17 cellular contexts compared by ENCODE assay signal in the genomic region with DNA sequence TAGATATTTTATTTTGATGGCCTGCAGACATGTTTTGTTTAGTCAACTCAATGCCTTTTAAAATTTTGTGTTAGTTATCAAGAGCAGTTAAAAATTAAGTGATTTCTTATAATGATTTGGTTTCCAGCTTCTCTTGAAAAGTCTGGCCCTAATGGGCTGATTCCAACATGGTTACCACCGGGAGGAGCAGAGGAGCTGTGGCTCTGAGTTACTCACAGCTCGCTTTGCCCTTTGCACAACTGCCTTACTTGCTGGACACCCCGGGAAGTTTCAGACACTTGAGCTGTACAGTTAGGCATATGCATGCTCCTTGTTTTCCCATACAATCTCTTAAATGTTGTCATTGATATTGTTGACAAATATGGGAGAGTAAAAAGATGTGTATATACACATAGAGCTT.
DNase-seq lines count a peak whose midpoint lies in the region; ATAC-seq and TF ChIP-seq lines count a peak whose summit lies in the region.
"Had no signal": no experiment of that assay in that cellular context is flagged by ENCODE, and none has a peak within 500 bp of the region (broad histone marks: within the 10 kb centered on the region; RNA-seq: fewer than 3 reads in every experiment).

No MANE protein-coding gene starts in this region.

- H3K36me3 ChIP-seq in trophoblast cell (ENCODE audit: control insufficient read depth in 1 of 2, insufficient read depth in 2 of 2, low read length in 2 of 2) = no peaks in the 10 kb centered on the region

- no peak overlapping the region for H2BK20ac ChIP-seq in H9 (ENCODE audit: low read depth, low read length, poor library complexity, severe bottlenecking)

- peaks cover 4 to 5% of the 10 kb centered on the region in 2 experiments; a peak in 3 of 4 replicates for H3K4me1 Mint-ChIP-seq in H9
- no peaks in the 10 kb centered on the region for H3K4me1 Mint-ChIP-seq in stimulated activated memory B cell treated with anti-CD40 and anti-IgM and Interleukin-4, amounts not matched to agents 10 μg/mL and 1 μg/mL and 100 μg/mL, for 72 hours
- H3K4me1 Mint-ChIP-seq: B cell; CD4-positive, CD25-positive, alpha-beta regulatory T cell had no signal

- H3K27ac Mint-ChIP-seq in H9 = no peak overlapping the region
- H3K27ac Mint-ChIP-seq in stimulated activated memory B cell treated with anti-CD40 and anti-IgM and Interleukin-4, amounts not matched to agents 10 μg/mL and 1 μg/mL and 100 μg/mL, for 72 hours = no peak overlapping the region
- H3K27ac Mint-ChIP-seq: B cell; CD4-positive, CD25-positive, alpha-beta regulatory T cell had no signal

- H3K23me2 ChIP-seq in H9 (ENCODE audit: insufficient read length, low read depth, low read length, poor library complexity, severe bottlenecking) = no peaks in the 10 kb centered on the region

- H3K79me2 ChIP-seq in H9 (ENCODE audit: insufficient read depth, low read length) = no peaks in the 10 kb centered on the region
- H3K79me2 ChIP-seq in trophoblast cell (ENCODE audit: control insufficient read depth, insufficient read depth, low read length, poor library complexity) = no peaks in the 10 kb centered on the region

- no peak overlapping the region for H4K12ac ChIP-seq in trophoblast cell (ENCODE audit: low read depth, low read length)

- H3K14ac ChIP-seq in H9 (ENCODE audit: insufficient read depth, low read length) = no peak overlapping the region
- H3K14ac ChIP-seq in trophoblast cell (ENCODE audit: low read length) = no peak overlapping the region

- no peak overlapping the region for H3K4me3 ChIP-seq in choroid plexus epithelial cell (ENCODE audit: low read depth, low read length)
- H3K4me3 ChIP-seq in trophoblast cell (ENCODE audit: low read depth, low read length) = no peak overlapping the region

- H2BK5ac ChIP-seq in H9 (ENCODE audit: insufficient read length, low read length) (no peak overlapping the region), trophoblast cell (ENCODE audit: low read depth, low read length, poor library complexity) (no peak overlapping the region)

- no peak overlapping the region for H2AFZ ChIP-seq in H9 (ENCODE audit: low read length)
- H2AFZ ChIP-seq in trophoblast cell (ENCODE audit: insufficient read depth, low read length, poor library complexity) = no peak overlapping the region

- ATAC-seq in stimulated activated memory B cell treated with anti-CD40 and anti-IgM and Interleukin-4, amounts not matched to agents 10 μg/mL and 1 μg/mL and 100 μg/mL, for 72 hours = no peak

- H3K27me3 Mint-ChIP-seq in H9 (ENCODE audit: low read depth) = no peaks in the 10 kb centered on the region
- H3K27me3 Mint-ChIP-seq in stimulated activated memory B cell treated with anti-CD40 and anti-IgM and Interleukin-4, amounts not matched to agents 10 μg/mL and 1 μg/mL and 100 μg/mL, for 72 hours = no peaks in the 10 kb centered on the region
- H3K27me3 Mint-ChIP-seq: B cell had no signal

- H3K18ac ChIP-seq in H9 (ENCODE audit: insufficient read length, low read depth, low read length) (no peak overlapping the region), trophoblast cell (ENCODE audit: low read length) (no peak overlapping the region)

- no peak overlapping the region for H3T11ph ChIP-seq in H9 (ENCODE audit: low read length)

- TF ChIP-seq CTCF in H9 (conservative IDR thresholded peaks at IDR 0.05) (peak; percentile 35; the same call in 2 of the 3 replicates), choroid plexus epithelial cell (conservative IDR thresholded peaks at IDR 0.05; ENCODE audit: low read depth, low read length) (no peak)

- H2BK15ac ChIP-seq in H9 (ENCODE audit: low read depth, low read length) = no peak overlapping the region

- H4K91ac ChIP-seq in H9 (ENCODE audit: insufficient read length, low read depth, low read length) = no peak overlapping the region
- H4K91ac ChIP-seq in trophoblast cell (ENCODE audit: low read depth, low read length) = no peak overlapping the region

- H3K23ac ChIP-seq in H9 (ENCODE audit: insufficient read length, low read depth, low read length) (no peak overlapping the region), trophoblast cell (ENCODE audit: low read length) (no peak overlapping the region)

- no peak overlapping the region for H4K8ac ChIP-seq in H9 (replicated peaks; ENCODE audit: insufficient read length, low read depth, low read length)
- H4K8ac ChIP-seq in trophoblast cell (ENCODE audit: low read depth, low read length) = no peak overlapping the region

- no peak overlapping the region for H3K56ac ChIP-seq in H9 (ENCODE audit: insufficient read length, low read depth, low read length)

- no peaks in the 10 kb centered on the region for H3K9me3 ChIP-seq in H9 (ENCODE audit: control insufficient read depth, low read depth, low read length)
- H3K9me3 ChIP-seq in trophoblast cell (ENCODE audit: insufficient read depth, low read depth, low read length) = no peaks in the 10 kb centered on the region
- H3K9me3 ChIP-seq: Caco-2 had no signal

- H2BK120ac ChIP-seq in H9 (ENCODE audit: low read depth, low read length, poor library complexity, severe bottlenecking) (no peak overlapping the region), trophoblast cell (ENCODE audit: insufficient read depth, low read length, poor library complexity) (no peak overlapping the region)

- H2AK5ac ChIP-seq in H9 (ENCODE audit: insufficient read length, low read length) = no peak overlapping the region
- H2AK5ac ChIP-seq in trophoblast cell (ENCODE audit: low read length) = no peak overlapping the region

- H3K36me3 Mint-ChIP-seq in H9 (ENCODE audit: insufficient read depth in 1 of 3, low read depth in 3 of 3) = no peaks in the 10 kb centered on the region
- no peaks in the 10 kb centered on the region for H3K36me3 Mint-ChIP-seq in stimulated activated memory B cell treated with anti-CD40 and anti-IgM and Interleukin-4, amounts not matched to agents 10 μg/mL and 1 μg/mL and 100 μg/mL, for 72 hours
- H3K36me3 Mint-ChIP-seq: CD4-positive, CD25-positive, alpha-beta regulatory T cell had no signal

- no peak overlapping the region for H3K4me3 Mint-ChIP-seq in H9
- no peak overlapping the region for H3K4me3 Mint-ChIP-seq in stimulated activated memory B cell treated with anti-CD40 and anti-IgM and Interleukin-4, amounts not matched to agents 10 μg/mL and 1 μg/mL and 100 μg/mL, for 72 hours
- H3K4me3 Mint-ChIP-seq: B cell; CD4-positive, CD25-positive, alpha-beta regulatory T cell had no signal

- peak; percentile 5 for DNase-seq in AG20443 (ENCODE audit: low spot score)
- no peak for DNase-seq in H9
- DNase-seq in choroid plexus epithelial cell (ENCODE audit: low read depth) = peak; percentile 1
- DNase-seq in left kidney (ENCODE audit: low read depth, low spot score) = peak; percentile 7
- no peak for DNase-seq in trophoblast cell
- no peak for DNase-seq in stimulated activated CD4-positive, alpha-beta T cell treated with anti-CD3 and anti-CD28 coated beads, Interleukin-2, amount 100 ng/mL, for 48 hours
- DNase-seq: Caco-2; CD4-positive, CD25-positive, alpha-beta regulatory T cell; DMS53; HCEC 1CT; NCI-H1105 treated with DMSO at 0.1 percent for 48 hours; NCI-H187; NCI-H2171 treated with DMSO at 0.1 percent for 48 hours; SW 1271 had no signal

- H3K4ac ChIP-seq in H9 (ENCODE audit: low read depth, low read length) (no peak overlapping the region), trophoblast cell (ENCODE audit: low read depth, low read length) (no peak overlapping the region)

- H3K9ac ChIP-seq in H9 (ENCODE audit: extremely low read depth, insufficient read length, low read length) (no peak overlapping the region), trophoblast cell (ENCODE audit: low read length) (no peak overlapping the region)

- H4K20me1 ChIP-seq in H9 (ENCODE audit: control insufficient read depth, insufficient read depth, insufficient read length) = no peaks in the 10 kb centered on the region

- no peaks in the 10 kb centered on the region for H3K9me3 Mint-ChIP-seq in H9
- no peaks in the 10 kb centered on the region for H3K9me3 Mint-ChIP-seq in stimulated activated memory B cell treated with anti-CD40 and anti-IgM and Interleukin-4, amounts not matched to agents 10 μg/mL and 1 μg/mL and 100 μg/mL, for 72 hours

- H2BK12ac ChIP-seq in H9 (ENCODE audit: insufficient read length, low read depth, low read length) = no peak overlapping the region
- H2BK12ac ChIP-seq in trophoblast cell (ENCODE audit: low read length) = no peak overlapping the region

- H3K27ac ChIP-seq in H9 (ENCODE audit: insufficient read length, low read depth, low read length) (no peak overlapping the region), trophoblast cell (ENCODE audit: low read depth, low read length) (no peak overlapping the region)
- H3K27ac ChIP-seq: RWPE1 had no signal

- no peak overlapping the region for H4K5ac ChIP-seq in H9 (ENCODE audit: insufficient read length, low read depth, low read length)

- H3K4me2 ChIP-seq in H9 (ENCODE audit: insufficient read depth, insufficient read length, low read length) (no peak overlapping the region), trophoblast cell (ENCODE audit: low read length) (no peak overlapping the region)

- H3K79me1 ChIP-seq in H9 (ENCODE audit: insufficient read depth, low read depth, low read length, poor library complexity, severe bottlenecking) (no peaks in the 10 kb centered on the region), trophoblast cell (ENCODE audit: low read length) (no peaks in the 10 kb centered on the region)

- H3K27me3 ChIP-seq in H9 (ENCODE audit: insufficient read depth, low read length) (no peaks in the 10 kb centered on the region), trophoblast cell (ENCODE audit: insufficient read depth, low read length) (no peaks in the 10 kb centered on the region)

- peaks cover 3% of the 10 kb centered on the region; the same call in 1 of the 2 replicates for H3K4me1 ChIP-seq in H9 (ENCODE audit: insufficient read depth, low read length)
- no peaks in the 10 kb centered on the region for H3K4me1 ChIP-seq in trophoblast cell (ENCODE audit: control insufficient read depth in 1 of 2, insufficient read depth in 2 of 2, low read length in 2 of 2)
- H3K4me1 ChIP-seq: Caco-2 had no signal

- WGBS in H9 (ENCODE audit: extremely low coverage, insufficient read length, low lambda C conversion rate) = no CpG with 5 or more reads among the region's 3 CpGs
- no CpG with 5 or more reads among the region's 3 CpGs for WGBS in trophoblast cell (ENCODE audit: extremely low coverage, insufficient coverage, insufficient read length)

Comparison
In these comparisons a context has a peak if more than half of its experiments do, and no peak if none do; other contexts are left out.
1. DNase-seq: peak in AG20443 (single experiment), choroid plexus epithelial cell (single experiment) and left kidney (single experiment); none in H9 (single experiment), trophoblast cell (0 of 2) and stimulated activated CD4-positive, alpha-beta T cell treated with anti-CD3 and anti-CD28 coated beads, Interleukin-2, amount 100 ng/mL, for 48 hours (0 of 2).